12 cellular contexts compared by ENCODE assay signal in genomic region chr9:129058965-129059795, GRCh38. TPM values are rescaled to one million over a fixed set of nuclear protein-coding genes. Genes with fewer than 3 reads are reported as not detected.
DNase-seq lines count a peak whose midpoint lies in the region; ATAC-seq lines count a peak whose summit lies in the region.
"Had no signal": no experiment of that assay in that cellular context is flagged by ENCODE, and none has a peak within 500 bp of the region (broad histone marks: within the 10 kb centered on the region; RNA-seq: fewer than 3 reads in every experiment).

No MANE protein-coding gene starts in this region.

- DNase-seq in EL: peak; percentile 63
- peak; percentile 86 for DNase-seq in RKO (ENCODE audit: low spot score)
- DNase-seq in left colon: no peak
- no peak for DNase-seq in superior temporal gyrus (ENCODE audit: extremely low spot score)
- no peak for DNase-seq in left cardiac atrium
- DNase-seq: activated CD4-positive, alpha-beta T cell treated with anti-CD3 and anti-CD28 coated beads for 4 hours; BE2C; NCI-H187 treated with DMSO at 0.1 percent for 48 hours; NK-92 treated with Interleukin-12 subunit alpha and Interleukin-12 subunit beta, amount 100 ng/mL, for 24 hours; SW 1271 had no signal

- peak; percentile 51 for ATAC-seq in left colon
- ATAC-seq in HG02938 (IDR thresholded peaks at IDR 0.05; ENCODE audit: unreplicated experiment): no peak
- no peak for ATAC-seq in left cardiac atrium
- ATAC-seq: stimulated activated memory B cell treated with anti-CD40 and anti-IgM and Interleukin-4, amounts not matched to agents 10 μg/mL and 1 μg/mL and 100 μg/mL, for 72 hours had no signal

- intact Hi-C loops in left colon (cut with DNase I, micrococcal nuclease): no loop called here
- intact Hi-C loops in left cardiac atrium (cut with DNase I): no loop called here

RNA-seq across cellular contexts. Expression of gene DOLPP1, which starts 21.7 kb away (rescaled TPM):
- total RNA-seq in left colon (10 to 100 TPM; 44.4 to 53.1 TPM), left cardiac atrium (1 to 10 TPM; 4.5 to 5.0 TPM)

RNA-seq across cellular contexts. Expression of gene MIGA2, which starts 22.8 kb away (rescaled TPM):
- total RNA-seq in left colon: 10 to 100 TPM; 68.3 to 71.3 TPM
- total RNA-seq in left cardiac atrium: 10 to 100 TPM; 31.8 to 36.3 TPM

RNA-seq across cellular contexts. Expression of gene SH3GLB2, which starts 31.0 kb away (rescaled TPM):
- total RNA-seq in left colon (100 to 1,000 TPM; 158 to 169 TPM), left cardiac atrium (10 to 100 TPM; 35.5 to 39.6 TPM)

RNA-seq across cellular contexts. Expression of gene CRAT, which starts 51.4 kb away (rescaled TPM):
- total RNA-seq in left colon: 10 to 100 TPM; 62.4 to 76.1 TPM
- total RNA-seq in left cardiac atrium: 10 to 100 TPM; 58.4 to 61.1 TPM

RNA-seq across cellular contexts. Expression of gene PTPA, which starts 52.0 kb away (rescaled TPM):
- total RNA-seq in left colon (10 to 100 TPM; 90.8 to 91.9 TPM), left cardiac atrium (100 to 1,000 TPM; 113 to 131 TPM)

Comparison
In these comparisons a context has a peak if more than half of its experiments do, and no peak if none do; other contexts are left out.
1. DNase-seq: peak in EL (single experiment) and RKO (single experiment); none in left colon (0 of 2), superior temporal gyrus (single experiment) and left cardiac atrium (single experiment).
2. RNA of gene DOLPP1, which starts 21.7 kb away (total RNA-seq): 44.4 to 53.1 TPM in left colon; 4.5 to 5.0 TPM in left cardiac atrium; every median in the first group is over 4 times any median in the second.